In genomic region chr7:149837620-149838223, GRCh38 we compare ENCODE assay signal across 9 cellular contexts. TPM values are rescaled to one million over a fixed set of nuclear protein-coding genes. Genes with fewer than 3 reads are reported as not detected.
DNase-seq lines count a peak whose midpoint lies in the region; ATAC-seq and TF ChIP-seq lines count a peak whose summit lies in the region.
"Had no signal": no experiment of that assay in that cellular context is flagged by ENCODE, and none has a peak within 500 bp of the region (broad histone marks: within the 10 kb centered on the region; RNA-seq: fewer than 3 reads in every experiment).

No MANE protein-coding gene starts in this region.

- H3K4me3 Mint-ChIP-seq in Caco-2 (ENCODE audit: unreplicated experiment) = peak overlapping the region; percentile 74

- H3K36me3 ChIP-seq in Caco-2 (ENCODE audit: control insufficient read depth, insufficient read depth, low read length) (no peaks in the 10 kb centered on the region), OCI-LY1 (ENCODE audit: insufficient read depth, low read length) (no peaks in the 10 kb centered on the region), parathyroid adenoma (ENCODE audit: control insufficient read depth, insufficient read depth, low read length) (no peaks in the 10 kb centered on the region), adrenal gland (replicated peaks in 1 of 2) (no peaks in the 10 kb centered on the region)
- H3K36me3 ChIP-seq in effector memory CD4-positive, alpha-beta T cell (ENCODE audit: control insufficient read depth, insufficient read depth, low read length) = no peaks in the 10 kb centered on the region
- H3K36me3 ChIP-seq: uterus had no signal

- CTCF ChIA-PET in Caco-2 (lab: Charles Lee) = interaction anchor here (0.6 to 1.2 kb wide), 5 partner anchors 12 to 175 kb away, joined by 3 to 5 read pairs (median 4); no protein-coding TSS in a partner anchor

- no peaks in the 10 kb centered on the region for H3K4me1 Mint-ChIP-seq in Caco-2 (ENCODE audit: low read depth, unreplicated experiment)

- WGBS in adrenal gland, 4 donors = 26 to 30% (median 28%) methylated on average over 17 of the region's 17 CpGs

- intact Hi-C loops in Caco-2 (cut with micrococcal nuclease; ENCODE audit: unreplicated experiment) = loop anchor here (1.0 to 5.0 kb wide), 2 partner anchors 36 to 65 kb away; partner anchors contain the start of genes ATP6V0E2 and ZNF467
- intact Hi-C loops in adrenal gland (cut with DNase I) = no loop called here

- no peaks in the 10 kb centered on the region for H3K27me3 ChIP-seq in Caco-2 (replicated peaks; ENCODE audit: control insufficient read depth, insufficient read depth, low read length)
- H3K27me3 ChIP-seq in OCI-LY1 (ENCODE audit: insufficient read depth, low read length) = peaks cover 5% of the 10 kb centered on the region
- no peaks in the 10 kb centered on the region for H3K27me3 ChIP-seq in effector memory CD4-positive, alpha-beta T cell (replicated peaks; ENCODE audit: control insufficient read depth, insufficient read depth, low read length, poor library complexity, severe bottlenecking)
- no peaks in the 10 kb centered on the region for H3K27me3 ChIP-seq in parathyroid adenoma (ENCODE audit: control insufficient read depth, insufficient read depth, low read length)
- H3K27me3 ChIP-seq in adrenal gland = no peaks in the 10 kb centered on the region
- H3K27me3 ChIP-seq: uterus had no signal

- H3K27ac ChIP-seq in OCI-LY1 (ENCODE audit: low read depth, low read length, poor library complexity, severe bottlenecking) (no peak overlapping the region), parathyroid adenoma (peak overlapping the region; percentile 52), adrenal gland (peak overlapping the region in 1 of 5 donors; percentile 91)
- peak overlapping the region; percentile 16 for H3K27ac ChIP-seq in effector memory CD4-positive, alpha-beta T cell (ENCODE audit: insufficient read depth, low read length, poor library complexity, severe bottlenecking)

- no peak for TF ChIP-seq POLR2A in adrenal gland (IDR thresholded peaks at IDR 0.05)

- H3K36me3 Mint-ChIP-seq in Caco-2 (ENCODE audit: insufficient read depth, unreplicated experiment) = peaks cover 5% of the 10 kb centered on the region

- H3K4me1 ChIP-seq in Caco-2 = peaks cover 7% of the 10 kb centered on the region
- peaks cover 13% of the 10 kb centered on the region for H3K4me1 ChIP-seq in OCI-LY1 (ENCODE audit: insufficient read depth, low read length, severe bottlenecking)
- peaks cover 9% of the 10 kb centered on the region for H3K4me1 ChIP-seq in effector memory CD4-positive, alpha-beta T cell (ENCODE audit: control insufficient read depth, insufficient read depth, low read length, poor library complexity, severe bottlenecking)
- H3K4me1 ChIP-seq in parathyroid adenoma = peaks cover 15% of the 10 kb centered on the region
- peaks cover 5 to 14% of the 10 kb centered on the region in 2 donors for H3K4me1 ChIP-seq in adrenal gland (replicated peaks in 1 of 2)
- H3K4me1 ChIP-seq: uterus had no signal

- peak overlapping the region; percentile 11 for H3K27ac Mint-ChIP-seq in Caco-2 (ENCODE audit: unreplicated experiment)

- no peak overlapping the region for H3K9ac ChIP-seq in OCI-LY1 (ENCODE audit: low read length)
- no peak overlapping the region for H3K9ac ChIP-seq in parathyroid adenoma

- ATAC-seq in HG02840 (IDR thresholded peaks at IDR 0.05; ENCODE audit: low FRiP score, unreplicated experiment) = no peak

- BruUV-seq in Caco-2 (replicated peaks; lab: Mats Ljungman, UMichigan) = no TSS peak

- peaks cover 32% of the 10 kb centered on the region for H3K27me3 Mint-ChIP-seq in Caco-2 (ENCODE audit: insufficient read depth, unreplicated experiment)

- TF ChIP-seq CTCF in Caco-2 (IDR thresholded peaks at IDR 0.05; ENCODE audit: insufficient read depth in 1 of 2, low read depth in 1 of 2, low read length in 1 of 2, severe bottlenecking in 1 of 2, unreplicated experiment in 1 of 2) (no peak), OCI-LY1 (IDR thresholded peaks at IDR 0.05; ENCODE audit: low read length) (no peak), parathyroid adenoma (IDR thresholded peaks at IDR 0.05) (no peak), adrenal gland (IDR thresholded peaks at IDR 0.05) (no peak)

- H3K4me2 ChIP-seq in OCI-LY1 (ENCODE audit: low read length) = peak overlapping the region; percentile 4; the same call in 1 of the 2 replicates
- peak overlapping the region; percentile 84 for H3K4me2 ChIP-seq in parathyroid adenoma (ENCODE audit: low read length)

- no peaks in the 10 kb centered on the region for H3K9me2 ChIP-seq in OCI-LY1 (ENCODE audit: low read depth, low read length)

- POLR2A ChIA-PET in Caco-2 (lab: Charles Lee) = interaction anchor here (1.1 kb wide), 1 partner anchor 213 kb away, joined by 4 read pairs; no protein-coding TSS in a partner anchor

- H2AFZ ChIP-seq in OCI-LY1 (ENCODE audit: low read length) (no peak overlapping the region), parathyroid adenoma (peak overlapping the region; percentile 84)

- DNase-seq in Caco-2 (no peak), NCI-H1417 (lab: John Stamatoyannopoulos, UW) (no peak), globus pallidus (ENCODE audit: low spot score) (no peak), adrenal gland (no peak)
- no peak for DNase-seq in effector memory CD4-positive, alpha-beta T cell

- no peak overlapping the region for H3K4me3 ChIP-seq in Caco-2 (ENCODE audit: low read depth, low read length)
- no peak overlapping the region for H3K4me3 ChIP-seq in OCI-LY1 (ENCODE audit: low read depth, low read length, poor library complexity, severe bottlenecking)
- H3K4me3 ChIP-seq in effector memory CD4-positive, alpha-beta T cell (ENCODE audit: insufficient read depth, low read depth, low read length, poor library complexity, severe bottlenecking) = no peak overlapping the region
- peak overlapping the region; percentile 90 for H3K4me3 ChIP-seq in parathyroid adenoma (ENCODE audit: low read depth, low read length)
- H3K4me3 ChIP-seq in adrenal gland = peak overlapping the region in 1 of 4 donors; percentile 77

- H3F3A ChIP-seq in OCI-LY1 (ENCODE audit: insufficient read depth, low read length) = no peaks in the 10 kb centered on the region

- H3K9me3 ChIP-seq in Caco-2 (no peaks in the 10 kb centered on the region), OCI-LY1 (ENCODE audit: low read length) (no peaks in the 10 kb centered on the region), parathyroid adenoma (ENCODE audit: control insufficient read depth, low read length) (no peaks in the 10 kb centered on the region), adrenal gland (replicated peaks in 1 of 3) (no peaks in the 10 kb centered on the region)
- no peaks in the 10 kb centered on the region for H3K9me3 ChIP-seq in effector memory CD4-positive, alpha-beta T cell (ENCODE audit: control insufficient read depth, low read length)
- H3K9me3 ChIP-seq: uterus had no signal

- no peaks in the 10 kb centered on the region for H3K9me3 Mint-ChIP-seq in Caco-2 (ENCODE audit: unreplicated experiment)

- H3K79me2 ChIP-seq in OCI-LY1 (ENCODE audit: insufficient read depth, low read length) = no peaks in the 10 kb centered on the region
- H3K79me2 ChIP-seq in parathyroid adenoma = peaks cover 3% of the 10 kb centered on the region

- H4K20me1 ChIP-seq in OCI-LY1 (ENCODE audit: insufficient read depth, low read length) = no peaks in the 10 kb centered on the region

RNA-seq across cellular contexts. Expression of gene ZNF862, which starts 0.5 kb away (rescaled TPM):
- total RNA-seq in Caco-2 (2022) (3.1 and 3.5 TPM in 2 replicates), adrenal gland (10 to 100 TPM in 5 of 8 donors, 1 to 10 TPM in 3; 7.3 to 32.9 (median 14.1) TPM)
- polyA plus RNA-seq in adrenal gland = 10 to 100 TPM in 2 of 3 donors, 1 to 10 TPM in 1; 8.0 to 17.5 (median 13.5) TPM

RNA-seq across cellular contexts. Expression of gene ATP6V0E2, which starts 36.0 kb away (rescaled TPM):
- 41.6 and 53.9 TPM in 2 replicates for total RNA-seq in Caco-2 (2022)
- total RNA-seq in adrenal gland = 100 to 1,000 TPM in 1 of 8 donors, 10 to 100 TPM in 7; 23.7 to 101 (median 32.0) TPM
- 10 to 100 TPM; 19.4 to 38.9 (median 34.9) TPM for polyA plus RNA-seq in adrenal gland
